ENCODE assay signal across 16 cellular contexts in the genomic region with DNA sequence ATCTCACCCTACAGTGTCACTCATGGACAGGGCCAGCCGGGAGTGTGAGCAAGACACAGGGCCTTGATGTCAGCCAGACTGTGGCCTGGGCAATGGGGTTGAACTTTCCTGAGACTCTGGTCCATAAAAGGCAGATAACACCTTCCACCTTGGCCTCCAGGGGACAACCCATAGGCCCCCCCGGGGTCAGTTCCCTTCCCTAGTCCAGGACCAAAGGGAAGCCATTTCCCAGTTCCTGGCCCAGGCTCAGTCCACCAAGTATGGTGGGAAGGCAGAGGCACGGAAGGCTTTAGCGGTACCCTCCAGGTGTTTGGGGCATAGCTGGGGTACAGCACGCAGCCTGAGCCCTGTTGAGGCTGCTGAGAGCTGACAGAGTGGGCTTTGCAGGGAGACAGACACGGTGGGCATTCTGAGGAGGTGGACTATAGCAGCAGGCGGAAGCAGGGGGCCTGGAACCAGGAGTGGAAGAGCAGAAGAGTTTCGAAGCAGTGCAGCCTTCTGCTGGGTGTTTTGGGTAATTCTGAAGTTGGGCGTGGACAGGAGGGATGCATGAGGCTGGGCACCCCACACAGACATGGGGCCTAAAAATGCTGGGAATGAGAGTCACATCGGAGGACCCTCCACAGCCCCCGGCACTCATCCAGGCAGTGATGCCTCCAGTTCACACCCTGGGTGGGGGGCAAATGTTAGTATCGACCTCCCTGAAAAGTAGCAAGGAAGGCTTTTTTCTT.
"Had no signal": no experiment of that assay in that cellular context is flagged by ENCODE, and none has a peak within 500 bp of the region (broad histone marks: within the 10 kb centered on the region; RNA-seq: fewer than 3 reads in every experiment).

No MANE protein-coding gene starts in this region.

- H3K9me3 Mint-ChIP-seq: activated T-cell treated with anti-CD3 and anti-CD28 coated beads, Interleukin-2, amount 50 U/mL, for 24 hours; immature natural killer cell; naive thymus-derived CD4-positive, alpha-beta T cell; T-cell had no signal

- H3K36me3 ChIP-seq: cardiac muscle cell, prostate gland, tibial artery had no signal

- ATAC-seq: activated CD8-positive, alpha-beta memory T cell treated with anti-CD3 and anti-CD28 coated beads, Interleukin-2, amount 10 ng/mL, durations not matched to agents 7 days and 5 days; naive thymus-derived CD4-positive, alpha-beta T cell; T-cell had no signal

- H3K4me1 Mint-ChIP-seq: immature natural killer cell, T-cell had no signal

- H3K4me1 ChIP-seq: prostate gland had no signal

- H3K4me3 ChIP-seq: cardiac muscle cell, prostate gland, tibial artery had no signal

- H3K9me3 ChIP-seq: prostate gland, tibial artery had no signal

- H3K27me3 ChIP-seq: cardiac muscle cell, tibial artery had no signal

- FAIRE-seq: astrocyte, colon had no signal

- H3K4me3 Mint-ChIP-seq: activated CD8-positive, alpha-beta memory T cell treated with anti-CD3 and anti-CD28 coated beads, Interleukin-2, amount 10 ng/mL, durations not matched to agents 7 days and 5 days; activated T-cell treated with anti-CD3 and anti-CD28 coated beads, Interleukin-2, amount 50 U/mL, for 24 hours; immature natural killer cell; naive thymus-derived CD4-positive, alpha-beta T cell; T-cell had no signal

- DNase-seq: activated CD4-positive, alpha-beta T cell treated with anti-CD3 and anti-CD28 coated beads for 1 hour; activated CD4-positive, alpha-beta T cell treated with anti-CD3 and anti-CD28 coated beads, Interleukin-2, amount 50 U/mL, for 48 hours; activated CD8-positive, alpha-beta memory T cell treated with anti-CD3 and anti-CD28 coated beads, Interleukin-2, amount 10 ng/mL, durations not matched to agents 7 days and 5 days; activated gamma-delta T cell treated with Interleukin-2 at 50 U/mL for 16 hours; activated T-cell treated with anti-CD3 and anti-CD28 coated beads, Interleukin-2, amount 50 U/mL, for 24 hours; effector memory CD4-positive, alpha-beta T cell; immature natural killer cell; naive thymus-derived CD4-positive, alpha-beta T cell; stimulated activated CD4-positive, alpha-beta T cell treated with anti-CD3 and anti-CD28 coated beads, Interleukin-4, amount 100 ng/mL, for 4 hours; T-cell; T1000 had no signal

- H3K27ac ChIP-seq: cardiac muscle cell, prostate gland, tibial artery had no signal

- H3K27me3 Mint-ChIP-seq: activated CD8-positive, alpha-beta memory T cell treated with anti-CD3 and anti-CD28 coated beads, Interleukin-2, amount 10 ng/mL, durations not matched to agents 7 days and 5 days; activated T-cell treated with anti-CD3 and anti-CD28 coated beads, Interleukin-2, amount 50 U/mL, for 24 hours had no signal

- H3K36me3 Mint-ChIP-seq: activated CD8-positive, alpha-beta memory T cell treated with anti-CD3 and anti-CD28 coated beads, Interleukin-2, amount 10 ng/mL, durations not matched to agents 7 days and 5 days; immature natural killer cell; naive thymus-derived CD4-positive, alpha-beta T cell; T-cell had no signal

- H3K27ac Mint-ChIP-seq: activated CD8-positive, alpha-beta memory T cell treated with anti-CD3 and anti-CD28 coated beads, Interleukin-2, amount 10 ng/mL, durations not matched to agents 7 days and 5 days; activated T-cell treated with anti-CD3 and anti-CD28 coated beads, Interleukin-2, amount 50 U/mL, for 24 hours; naive thymus-derived CD4-positive, alpha-beta T cell; T-cell had no signal
